28 cellular contexts compared by ENCODE assay signal in the genomic region with DNA sequence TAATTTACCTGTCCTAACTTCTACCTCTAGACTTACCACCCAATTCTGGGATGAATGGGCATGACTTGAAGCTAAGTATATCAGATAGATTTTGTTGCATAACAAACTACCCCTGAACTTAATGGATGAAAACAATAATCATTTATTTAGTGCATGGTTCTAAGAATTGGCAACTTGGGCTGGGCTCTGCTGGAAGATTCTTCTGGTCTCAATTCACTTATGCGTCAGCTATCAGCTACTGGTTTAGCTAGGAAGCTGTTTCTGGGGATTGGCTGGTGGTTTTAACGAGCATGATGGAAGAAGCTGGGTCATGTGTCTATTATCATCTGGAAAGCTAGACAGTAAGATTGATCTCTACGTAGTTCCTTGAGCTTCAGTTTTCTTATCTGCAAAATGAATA.
"Had no signal": no experiment of that assay in that cellular context is flagged by ENCODE, and none has a peak within 500 bp of the region (broad histone marks: within the 10 kb centered on the region; RNA-seq: fewer than 3 reads in every experiment).

No MANE protein-coding gene starts in this region.

- H3K4me3 Mint-ChIP-seq: stimulated activated effector memory CD8-positive, alpha-beta T cell treated with anti-CD3 and anti-CD28 coated beads, Interleukin-12 subunit alpha, Interleukin-12 subunit beta, amount 100 ng/mL, for 72 hours; stimulated activated memory B cell treated with anti-CD40 and anti-IgM and Interleukin-4, amounts not matched to agents 10 μg/mL and 1 μg/mL and 100 μg/mL, for 72 hours; stimulated activated naive B cell treated with anti-CD40 and anti-IgM and Interleukin-4, amounts not matched to agents 10 μg/mL and 1 μg/mL and 100 μg/mL, for 72 hours; stimulated activated naive CD8-positive, alpha-beta T cell treated with anti-CD3 and anti-CD28 coated beads, Interleukin-15, amount 100 ng/mL, for 72 hours; stimulated activated naive CD8-positive, alpha-beta T cell treated with anti-CD3 and anti-CD28 coated beads, Interleukin-15, Interleukin-2, amounts not matched to agents 100 ng/mL and 50 ng/mL, for 24 hours; type B pancreatic cell had no signal

- DNase-seq: stimulated activated CD4-positive, alpha-beta T cell treated with anti-CD3 and anti-CD28 coated beads, Interleukin-2, amount 100 ng/mL, for 48 hours; stimulated activated CD4-positive, alpha-beta T cell treated with anti-CD3 and anti-CD28 coated beads, Interleukin-4, amount 100 ng/mL, for 24 hours; stimulated activated CD4-positive, alpha-beta T cell treated with anti-CD3 and anti-CD28 coated beads, Interleukin-4, amount 100 ng/mL, for 4 hours; stimulated activated CD8-positive, alpha-beta memory T cell treated with anti-CD3 and anti-CD28 coated beads, Interleukin-4, amount 100 ng/mL, for 48 hours; stimulated activated naive B cell treated with anti-CD40 and anti-IgM and Interleukin-4, amounts not matched to agents 10 μg/mL and 1 μg/mL and 100 μg/mL, for 72 hours; stimulated activated naive CD4-positive, alpha-beta T cell; stimulated activated naive CD4-positive, alpha-beta T cell treated with Interleukin-2 at 50 U/mL for 16 hours; stimulated activated naive CD8-positive, alpha-beta T cell treated with anti-CD3 and anti-CD28 coated beads, Interleukin-15, amount 100 ng/mL, for 72 hours; stimulated activated naive CD8-positive, alpha-beta T cell treated with anti-CD3 and anti-CD28 coated beads, Interleukin-15, Interleukin-2, amounts not matched to agents 100 U/mL and 50 U/mL, for 24 hours; stomach; substantia nigra; testis; thyroid gland; tibial artery; transverse colon; trophoblast cell; upper lobe of left lung; upper lobe of right lung; uterus had no signal

- H3K36me3 ChIP-seq: stomach, suprapubic skin, thoracic aorta, thyroid gland, tibial artery, transverse colon, upper lobe of left lung, upper lobe of right lung, uterus, vagina had no signal

- H3K27ac ChIP-seq: stomach, suprapubic skin, testis, thoracic aorta, thyroid gland, tibial artery, tibial nerve, transverse colon, upper lobe of left lung, upper lobe of right lung, uterus, vagina had no signal

- FAIRE-seq: urothelium cell line had no signal

- H3K4me1 Mint-ChIP-seq: stimulated activated effector memory CD8-positive, alpha-beta T cell treated with anti-CD3 and anti-CD28 coated beads, Interleukin-12 subunit alpha, Interleukin-12 subunit beta, amount 100 ng/mL, for 72 hours; stimulated activated memory B cell treated with anti-CD40 and anti-IgM and Interleukin-4, amounts not matched to agents 10 μg/mL and 1 μg/mL and 100 μg/mL, for 72 hours; stimulated activated naive B cell treated with anti-CD40 and anti-IgM and Interleukin-4, amounts not matched to agents 10 μg/mL and 1 μg/mL and 100 μg/mL, for 72 hours; stimulated activated naive CD8-positive, alpha-beta T cell treated with anti-CD3 and anti-CD28 coated beads, Interleukin-15, amount 100 ng/mL, for 72 hours had no signal

- ATAC-seq: stimulated activated effector memory CD8-positive, alpha-beta T cell treated with anti-CD3 and anti-CD28 coated beads, Interleukin-12 subunit alpha, Interleukin-12 subunit beta, amount 100 ng/mL, for 72 hours; stimulated activated memory B cell treated with anti-CD40 and anti-IgM and Interleukin-4, amounts not matched to agents 10 μg/mL and 1 μg/mL and 100 μg/mL, for 72 hours; stimulated activated naive B cell treated with anti-CD40 and anti-IgM and Interleukin-4, amounts not matched to agents 10 μg/mL and 1 μg/mL and 100 μg/mL, for 72 hours; stimulated activated naive CD8-positive, alpha-beta T cell treated with anti-CD3 and anti-CD28 coated beads, Interleukin-15, amount 100 ng/mL, for 72 hours; stimulated activated naive CD8-positive, alpha-beta T cell treated with anti-CD3 and anti-CD28 coated beads, Interleukin-15, Interleukin-2, amounts not matched to agents 100 U/mL and 50 U/mL, for 24 hours; upper lobe of right lung had no signal

- H3K27me3 Mint-ChIP-seq: stimulated activated memory B cell treated with anti-CD40 and anti-IgM and Interleukin-4, amounts not matched to agents 10 μg/mL and 1 μg/mL and 100 μg/mL, for 72 hours; stimulated activated naive CD8-positive, alpha-beta T cell treated with anti-CD3 and anti-CD28 coated beads, Interleukin-15, Interleukin-2, amounts not matched to agents 100 ng/mL and 50 ng/mL, for 24 hours; type B pancreatic cell had no signal

- H3K27ac Mint-ChIP-seq: stimulated activated effector memory CD8-positive, alpha-beta T cell treated with anti-CD3 and anti-CD28 coated beads, Interleukin-12 subunit alpha, Interleukin-12 subunit beta, amount 100 ng/mL, for 72 hours; stimulated activated memory B cell treated with anti-CD40 and anti-IgM and Interleukin-4, amounts not matched to agents 10 μg/mL and 1 μg/mL and 100 μg/mL, for 72 hours; stimulated activated naive B cell treated with anti-CD40 and anti-IgM and Interleukin-4, amounts not matched to agents 10 μg/mL and 1 μg/mL and 100 μg/mL, for 72 hours; stimulated activated naive CD8-positive, alpha-beta T cell treated with anti-CD3 and anti-CD28 coated beads, Interleukin-15, amount 100 ng/mL, for 72 hours; stimulated activated naive CD8-positive, alpha-beta T cell treated with anti-CD3 and anti-CD28 coated beads, Interleukin-15, Interleukin-2, amounts not matched to agents 100 ng/mL and 50 ng/mL, for 24 hours; type B pancreatic cell had no signal

- H3K9me3 Mint-ChIP-seq: stimulated activated effector memory CD8-positive, alpha-beta T cell treated with anti-CD3 and anti-CD28 coated beads, Interleukin-12 subunit alpha, Interleukin-12 subunit beta, amount 100 ng/mL, for 72 hours; stimulated activated naive CD8-positive, alpha-beta T cell treated with anti-CD3 and anti-CD28 coated beads, Interleukin-15, amount 100 ng/mL, for 72 hours; stimulated activated naive CD8-positive, alpha-beta T cell treated with anti-CD3 and anti-CD28 coated beads, Interleukin-15, Interleukin-2, amounts not matched to agents 100 ng/mL and 50 ng/mL, for 24 hours had no signal

- H3K36me3 Mint-ChIP-seq: stimulated activated effector memory CD8-positive, alpha-beta T cell treated with anti-CD3 and anti-CD28 coated beads, Interleukin-12 subunit alpha, Interleukin-12 subunit beta, amount 100 ng/mL, for 72 hours; stimulated activated memory B cell treated with anti-CD40 and anti-IgM and Interleukin-4, amounts not matched to agents 10 μg/mL and 1 μg/mL and 100 μg/mL, for 72 hours; stimulated activated naive B cell treated with anti-CD40 and anti-IgM and Interleukin-4, amounts not matched to agents 10 μg/mL and 1 μg/mL and 100 μg/mL, for 72 hours; type B pancreatic cell had no signal

- H3K4me3 ChIP-seq: stomach, suprapubic skin, testis, thoracic aorta, thyroid gland, tibial artery, tibial nerve, transverse colon, upper lobe of left lung, upper lobe of right lung, uterus, vagina had no signal

- H3K27me3 ChIP-seq: stomach, suprapubic skin, testis, thyroid gland, tibial artery, tibial nerve, transverse colon, upper lobe of left lung, upper lobe of right lung, uterus, vagina had no signal

- H3K9me3 ChIP-seq: suprapubic skin, testis, thyroid gland, transverse colon, upper lobe of right lung, uterus had no signal

- H3K4me1 ChIP-seq: stomach, suprapubic skin, testis, thyroid gland, tibial artery, tibial nerve, transverse colon, upper lobe of left lung, upper lobe of right lung, uterus, vagina had no signal
